ENCODE assay signal across 8 cellular contexts in genomic region chr6:150720774-150721233, GRCh38.
DNase-seq lines count a peak whose midpoint lies in the region; ATAC-seq and TF ChIP-seq lines count a peak whose summit lies in the region.

No MANE protein-coding gene starts in this region.

- 30 to 31% methylated on average over 5 of the region's 5 CpGs for WGBS in ectodermal cell, 2 experiments

- H3K27ac ChIP-seq in breast epithelium, result peak overlapping the region; percentile 57 to 64
- peak overlapping the region; percentile 95 for H3K27ac ChIP-seq in ectodermal cell (ENCODE audit: insufficient read depth, low read depth, low read length, poor library complexity, severe bottlenecking)

- intact Hi-C loops in breast epithelium (cut with DNase I; ENCODE audit: low total_unique reads) (no loop called here), MCF 10A (cut with micrococcal nuclease) (no loop called here)

- H3K27me3 ChIP-seq in breast epithelium, result no peaks in the 10 kb centered on the region
- H3K27me3 ChIP-seq in ectodermal cell (ENCODE audit: control insufficient read depth, insufficient read depth, low read length, poor library complexity, severe bottlenecking), result no peaks in the 10 kb centered on the region

- CTCF ChIA-PET in MCF 10A (lab: Yijun Ruan, JAX), result no interaction called here

- peaks cover 12% of the 10 kb centered on the region for H3K27me3 Mint-ChIP-seq in MCF 10A (ENCODE audit: insufficient read depth, unreplicated experiment)

- H3K9me3 ChIP-seq in breast epithelium, result no peaks in the 10 kb centered on the region
- H3K9me3 ChIP-seq in ectodermal cell (ENCODE audit: control insufficient read depth, low read length), result no peaks in the 10 kb centered on the region

- peaks cover 5% of the 10 kb centered on the region for H3K4me1 Mint-ChIP-seq in MCF 10A (ENCODE audit: insufficient read depth, unreplicated experiment)

- H3K9me3 Mint-ChIP-seq in MCF 10A (ENCODE audit: unreplicated experiment), result no peaks in the 10 kb centered on the region

- H3K4me3 ChIP-seq in breast epithelium (peak overlapping the region in 2 of 3 donors; percentile 33 to 40), ectodermal cell (ENCODE audit: insufficient read depth, low read depth, low read length) (no peak overlapping the region)

- H3K4me3 Mint-ChIP-seq in MCF 10A (ENCODE audit: unreplicated experiment), result no peak overlapping the region

- TF ChIP-seq POLR2A in breast epithelium (IDR thresholded peaks at IDR 0.05), result no peak

- H3K27ac Mint-ChIP-seq in MCF 10A (ENCODE audit: low read depth, unreplicated experiment), result no peak overlapping the region

- peak; percentile 100 for ATAC-seq in HG02884 (IDR thresholded peaks at IDR 0.05; ENCODE audit: unreplicated experiment)

- TF ChIP-seq CTCF in breast epithelium (IDR thresholded peaks at IDR 0.05), result peak in 1 of 3 donors; percentile 18
- TF ChIP-seq CTCF in MCF 10A (IDR thresholded peaks at IDR 0.05; ENCODE audit: unreplicated experiment), result no peak

- H3K36me3 ChIP-seq in breast epithelium (no peaks in the 10 kb centered on the region), ectodermal cell (ENCODE audit: control insufficient read depth, insufficient read depth, low read length) (no peaks in the 10 kb centered on the region)

- DNase-seq in breast epithelium (ENCODE audit: low spot score in 2 of 2) (no peak), MCF 10A (ENCODE audit: unreplicated experiment) (no peak), NCI-H2029 treated with DMSO at 0.1 percent for 48 hours (lab: John Stamatoyannopoulos, UW) (peak; percentile 30), retina (peak; percentile 80), NCI-H226 (no peak)
- no peak for DNase-seq in stimulated activated CD4-positive, alpha-beta T cell treated with anti-CD3 and anti-CD28 coated beads, Interleukin-4, amount 100 ng/mL, for 24 hours

- H3K36me3 Mint-ChIP-seq in MCF 10A (ENCODE audit: insufficient read depth, unreplicated experiment), result no peaks in the 10 kb centered on the region

- H3K4me1 ChIP-seq in breast epithelium (no peaks in the 10 kb centered on the region), ectodermal cell (ENCODE audit: control insufficient read depth, insufficient read depth, low read length) (peaks cover 23% of the 10 kb centered on the region)

- no TSS peak for BruUV-seq in MCF 10A (replicated peaks; lab: Mats Ljungman, UMichigan)

- POLR2A ChIA-PET in MCF 10A (lab: Yijun Ruan, JAX), result interaction anchor here (1.5 kb wide), 1 partner anchor 9 kb away, joined by 4 read pairs; no protein-coding TSS in a partner anchor

Comparison
In these comparisons a context has a peak if more than half of its experiments do, and no peak if none do; other contexts are left out.
1. DNase-seq: peak in NCI-H2029 treated with DMSO at 0.1 percent for 48 hours (single experiment) and retina (single experiment); none in breast epithelium (0 of 2), MCF 10A (single experiment), NCI-H226 (single experiment) and stimulated activated CD4-positive, alpha-beta T cell treated with anti-CD3 and anti-CD28 coated beads, Interleukin-4, amount 100 ng/mL, for 24 hours (single experiment).